In genomic region chr1:61081637-61082335, GRCh38 we compare ENCODE assay signal across 8 cellular contexts. TPM values are rescaled to one million over a fixed set of nuclear protein-coding genes. Genes with fewer than 3 reads are reported as not detected.
DNase-seq lines count a peak whose midpoint lies in the region; ATAC-seq and TF ChIP-seq lines count a peak whose summit lies in the region.

No MANE protein-coding gene starts in this region.

- no peaks in the 10 kb centered on the region for H3K9me3 ChIP-seq in CD4-positive, CD25-positive, alpha-beta regulatory T cell (ENCODE audit: control insufficient read depth in 2 of 2, low read length in 2 of 2)

- no peaks in the 10 kb centered on the region for H3K36me3 ChIP-seq in CD4-positive, CD25-positive, alpha-beta regulatory T cell (ENCODE audit: control insufficient read depth, insufficient read depth, low read length)

- H3K4me3 Mint-ChIP-seq in CD4-positive, CD25-positive, alpha-beta regulatory T cell, result peak overlapping the region; percentile 83 to 92 (median 88)

- H3K27me3 Mint-ChIP-seq in CD4-positive, CD25-positive, alpha-beta regulatory T cell, result peaks cover 65% of the 10 kb centered on the region

- peaks cover 22% of the 10 kb centered on the region for H3K27me3 ChIP-seq in CD4-positive, CD25-positive, alpha-beta regulatory T cell (ENCODE audit: control insufficient read depth, insufficient read depth, low read length)
- no peaks in the 10 kb centered on the region for H3K27me3 ChIP-seq in layer of hippocampus (ENCODE audit: control insufficient read depth, insufficient read depth, low read length)

- POLR2A ChIA-PET in GM10248 (lab: Yijun Ruan, JAX), result no interaction called here

- no peak for TF ChIP-seq CTCF in WI38 (IDR thresholded peaks at IDR 0.05; ENCODE audit: low read depth, low read length)
- TF ChIP-seq CTCF in GM10248 (IDR thresholded peaks at IDR 0.05; ENCODE audit: control extremely low read depth, extremely low read depth, low read depth, missing control alignments), result no peak

- peak; percentile 32 to 48 (median 44) for DNase-seq in CD4-positive, CD25-positive, alpha-beta regulatory T cell
- peak; percentile 24 for DNase-seq in M059J (ENCODE audit: low read depth)
- DNase-seq in central memory CD4-positive, alpha-beta T cell, result peak; percentile 43
- peak; percentile 45 to 47 for DNase-seq in stimulated activated CD4-positive, alpha-beta T cell treated with anti-CD3 and anti-CD28 coated beads, Interleukin-1b, Interleukin-23, amount 100 ng/mL, for 4 hours (ENCODE audit: low read depth in 2 of 2)
- no peak for DNase-seq in GM10248 (ENCODE audit: extremely low spot score)
- no peak for DNase-seq in AG08396 (ENCODE audit: low spot score)

- peaks cover 0 to 4% (median 0%) of the 10 kb centered on the region in 7 donors for H3K9me3 Mint-ChIP-seq in CD4-positive, CD25-positive, alpha-beta regulatory T cell

- peaks cover 46% of the 10 kb centered on the region for H3K4me1 ChIP-seq in CD4-positive, CD25-positive, alpha-beta regulatory T cell (ENCODE audit: control insufficient read depth, insufficient read depth, low read length, poor library complexity, severe bottlenecking)

- CTCF ChIA-PET in GM10248 (lab: Yijun Ruan, JAX), result no interaction called here

- no peaks in the 10 kb centered on the region for H3K36me3 Mint-ChIP-seq in CD4-positive, CD25-positive, alpha-beta regulatory T cell

- peaks cover 24 to 53% (median 40%) of the 10 kb centered on the region in 4 donors for H3K4me1 Mint-ChIP-seq in CD4-positive, CD25-positive, alpha-beta regulatory T cell

- peak overlapping the region; percentile 34 for H3K27ac ChIP-seq in CD4-positive, CD25-positive, alpha-beta regulatory T cell (ENCODE audit: insufficient read depth, low read length, poor library complexity, severe bottlenecking)
- H3K27ac ChIP-seq in layer of hippocampus (ENCODE audit: low read depth, low read length), result peak overlapping the region; percentile 92

- H3K4me3 ChIP-seq in CD4-positive, CD25-positive, alpha-beta regulatory T cell (ENCODE audit: low read depth, low read length), result peak overlapping the region; percentile 73
- H3K4me3 ChIP-seq in WI38 (ENCODE audit: low read depth, low read length), result peak overlapping the region; percentile 68

- H3K27ac Mint-ChIP-seq in CD4-positive, CD25-positive, alpha-beta regulatory T cell, result peak overlapping the region; percentile 51 to 81 (median 60)

- no peak for ATAC-seq in CD4-positive, CD25-positive, alpha-beta regulatory T cell (ENCODE audit: low read depth in 2 of 2)

RNA-seq across cellular contexts. Expression of gene NFIA, which starts 0.6 kb away (rescaled TPM):
- total RNA-seq in CD4-positive, CD25-positive, alpha-beta regulatory T cell, result 1.5 TPM
- polyA plus RNA-seq in CD4-positive, CD25-positive, alpha-beta regulatory T cell, result 1 to 10 TPM in 3 of 4 donors, under 1 TPM in 1; 0.86 to 3.9 (median 2.1) TPM
- total RNA-seq in M059J (2014; rRNA removed; shearing (Covaris generic)), result 0.17 and 1.2 TPM in 2 replicates

Comparison
In these comparisons a context has a peak if more than half of its experiments do, and no peak if none do; other contexts are left out.
1. DNase-seq: peak in CD4-positive, CD25-positive, alpha-beta regulatory T cell (3 of 3), M059J (single experiment), central memory CD4-positive, alpha-beta T cell (single experiment) and stimulated activated CD4-positive, alpha-beta T cell treated with anti-CD3 and anti-CD28 coated beads, Interleukin-1b, Interleukin-23, amount 100 ng/mL, for 4 hours (2 of 2); none in GM10248 (single experiment) and AG08396 (single experiment).